1 cellular context compared by ENCODE assay signal in genomic region chr9:130451004-130451390, GRCh38.
TF ChIP-seq lines count a peak whose summit lies in the region.

No MANE protein-coding gene starts in this region.

TF ChIP-seq in IMR-90, 13 proteins besides CTCF, POLR2A, EP300 and RAD21 (continued from another document):
- TF ChIP-seq MAZ (IDR thresholded peaks at IDR 0.05; ENCODE audit: borderline replicate concordance, low read depth, low read length) (no peak), RCOR1 (IDR thresholded peaks at IDR 0.05; ENCODE audit: insufficient replicate concordance, low read length) (no peak), CEBPB (IDR thresholded peaks at IDR 0.05; ENCODE audit: low read depth, low read length) (no peak), CHD1 (IDR thresholded peaks at IDR 0.05; ENCODE audit: low read depth, low read length) (no peak), BHLHE40 (IDR thresholded peaks at IDR 0.05; ENCODE audit: low read depth, low read length) (no peak)
